15 cellular contexts compared by ENCODE assay signal in genomic region chr2:2650608-2651375, GRCh38.
DNase-seq lines count a peak whose midpoint lies in the region; ATAC-seq, FAIRE-seq and TF ChIP-seq lines count a peak whose summit lies in the region.
"Had no signal": no experiment of that assay in that cellular context is flagged by ENCODE, and none has a peak within 500 bp of the region (broad histone marks: within the 10 kb centered on the region; RNA-seq: fewer than 3 reads in every experiment).

No MANE protein-coding gene starts in this region.

- TF ChIP-seq POLR2A in K562 (conservative IDR thresholded peaks at IDR 0.05) = no peak

- H3K4me2 ChIP-seq in K562 (ENCODE audit: insufficient read depth, low read length) (no peak overlapping the region), neural progenitor cell (no peak overlapping the region)
- H3K4me2 ChIP-seq: BLaER1 treated with 17β-estradiol and CSF1 and Interleukin-3, amounts not matched to agents 10 nM and 100 nM had no signal

- H3K4me3 ChIP-seq in K562 (no peak overlapping the region), neural progenitor cell (no peak overlapping the region)
- H3K4me3 ChIP-seq: BLaER1 treated with 17β-estradiol and CSF1 and Interleukin-3, amounts not matched to agents 10 nM and 100 nM had no signal

- TF ChIP-seq CTCF in K562 (IDR thresholded peaks at IDR 0.05 in 2 of 3, conservative IDR thresholded peaks at IDR 0.05 in 1 of 3; ENCODE audit: insufficient read depth in 2 of 3, low read depth in 1 of 3, low read length in 3 of 3) (no peak), osteocyte (IDR thresholded peaks at IDR 0.05) (no peak), neural progenitor cell (IDR thresholded peaks at IDR 0.05) (no peak)

- TF ChIP-seq RAD21 in K562 (CRISPR knock-in tag; conservative IDR thresholded peaks at IDR 0.05 in 1 of 2, IDR thresholded peaks at IDR 0.05 in 1 of 2) = no peak

- in situ Hi-C loops in K562 (cut with MboI) = no loop called here

- 1% methylated on average over 19 of the region's 20 CpGs for WGBS in K562 (ENCODE audit: insufficient coverage, low coverage, missing lambda C conversion rate)

- H3K79me2 ChIP-seq in K562 (ENCODE audit: control insufficient read depth, insufficient read depth, low read length) = no peaks in the 10 kb centered on the region
- H3K79me2 ChIP-seq in neural progenitor cell (ENCODE audit: low read depth) = no peaks in the 10 kb centered on the region

- peaks cover 25% of the 10 kb centered on the region for H3K4me1 Mint-ChIP-seq in activated T-cell treated with anti-CD3 and anti-CD28 coated beads, Interleukin-2, amount 50 U/mL, for 24 hours (ENCODE audit: low read depth)
- H3K4me1 Mint-ChIP-seq in osteocyte (ENCODE audit: unreplicated experiment) (no peaks in the 10 kb centered on the region), neural progenitor cell (peaks cover 34% of the 10 kb centered on the region)

- CTCF ChIA-PET in K562 (lab: Yijun Ruan, JAX; ENCODE audit: low intra/inter-chr PET ratio) = no interaction called here

- no peaks in the 10 kb centered on the region for H3K9me3 Mint-ChIP-seq in activated T-cell treated with anti-CD3 and anti-CD28 coated beads, Interleukin-2, amount 50 U/mL, for 24 hours
- H3K9me3 Mint-ChIP-seq in osteocyte (ENCODE audit: unreplicated experiment) = peaks cover 10% of the 10 kb centered on the region
- peaks cover 5% of the 10 kb centered on the region for H3K9me3 Mint-ChIP-seq in neural progenitor cell
- H3K9me3 Mint-ChIP-seq: CD4-positive, CD25-positive, alpha-beta regulatory T cell had no signal

- no peaks in the 10 kb centered on the region for H3K9me1 ChIP-seq in K562 (ENCODE audit: control insufficient read depth, insufficient read depth, low read length)

- no peak overlapping the region for H3K27ac ChIP-seq in K562 (ENCODE audit: extremely low read depth, low read depth, low read length)
- no peak overlapping the region for H3K27ac ChIP-seq in neural progenitor cell
- H3K27ac ChIP-seq: BLaER1 treated with 17β-estradiol and CSF1 and Interleukin-3, amounts not matched to agents 10 nM and 100 nM had no signal

- no TSS peak for BruUV-seq in K562 (replicated peaks; lab: Mats Ljungman, UMichigan)

- no peak for ATAC-seq in K562

- H4K20me1 ChIP-seq in K562 (replicated peaks; ENCODE audit: control insufficient read depth, insufficient read depth, low read length) = no peaks in the 10 kb centered on the region
- H4K20me1 ChIP-seq in neural progenitor cell (ENCODE audit: low read depth) = no peaks in the 10 kb centered on the region
- H4K20me1 ChIP-seq: BLaER1 treated with 17β-estradiol and CSF1 and Interleukin-3, amounts not matched to agents 10 nM and 100 nM had no signal

- intact Hi-C loops in K562 (cut with micrococcal nuclease) = no loop called here

- H3K4me3 Mint-ChIP-seq in activated T-cell treated with anti-CD3 and anti-CD28 coated beads, Interleukin-2, amount 50 U/mL, for 24 hours = no peak overlapping the region
- no peak overlapping the region for H3K4me3 Mint-ChIP-seq in osteocyte (ENCODE audit: unreplicated experiment)
- H3K4me3 Mint-ChIP-seq in neural progenitor cell = no peak overlapping the region
- H3K4me3 Mint-ChIP-seq: CD4-positive, CD25-positive, alpha-beta regulatory T cell; HFFc6 had no signal

- H3K27ac Mint-ChIP-seq in activated T-cell treated with anti-CD3 and anti-CD28 coated beads, Interleukin-2, amount 50 U/mL, for 24 hours = no peak overlapping the region
- no peak overlapping the region for H3K27ac Mint-ChIP-seq in osteocyte (ENCODE audit: unreplicated experiment)
- no peak overlapping the region for H3K27ac Mint-ChIP-seq in neural progenitor cell
- H3K27ac Mint-ChIP-seq: HFFc6 had no signal

- H3K9ac ChIP-seq in K562 (ENCODE audit: insufficient read depth in 1 of 2, low read depth in 2 of 2, low read length in 2 of 2) (no peak overlapping the region), neural progenitor cell (no peak overlapping the region)
- H3K9ac ChIP-seq: BLaER1 treated with 17β-estradiol and CSF1 and Interleukin-3, amounts not matched to agents 10 nM and 100 nM had no signal

- no peak for FAIRE-seq in K562 (lab: Jason Lieb, UNC)

- no peaks in the 10 kb centered on the region for H3K9me3 ChIP-seq in K562 (replicated peaks; ENCODE audit: control insufficient read depth, insufficient read depth, low read depth, low read length)
- no peaks in the 10 kb centered on the region for H3K9me3 ChIP-seq in neural progenitor cell (ENCODE audit: low read depth)
- H3K9me3 ChIP-seq: BLaER1 treated with 17β-estradiol and CSF1 and Interleukin-3, amounts not matched to agents 10 nM and 100 nM had no signal

- no peaks in the 10 kb centered on the region for H3K36me3 Mint-ChIP-seq in activated T-cell treated with anti-CD3 and anti-CD28 coated beads, Interleukin-2, amount 50 U/mL, for 24 hours (ENCODE audit: low read depth)
- H3K36me3 Mint-ChIP-seq in osteocyte (ENCODE audit: unreplicated experiment) = no peaks in the 10 kb centered on the region
- no peaks in the 10 kb centered on the region for H3K36me3 Mint-ChIP-seq in neural progenitor cell
- H3K36me3 Mint-ChIP-seq: CD4-positive, CD25-positive, alpha-beta regulatory T cell had no signal

- no peaks in the 10 kb centered on the region for H3F3A ChIP-seq in neural progenitor cell (ENCODE audit: low read depth)

- H2AFZ ChIP-seq in K562 (ENCODE audit: low read depth, low read length) (no peak overlapping the region), neural progenitor cell (replicated peaks) (no peak overlapping the region)

- POLR2A ChIA-PET in K562 (lab: Yijun Ruan, JAX) = no interaction called here

- H3K36me3 ChIP-seq in K562 (ENCODE audit: control insufficient read depth, insufficient read depth, low read length) = no peaks in the 10 kb centered on the region
- H3K36me3 ChIP-seq in neural progenitor cell = no peaks in the 10 kb centered on the region
- H3K36me3 ChIP-seq: BLaER1 treated with 17β-estradiol and CSF1 and Interleukin-3, amounts not matched to agents 10 nM and 100 nM had no signal

- DNase-seq in activated T-cell treated with anti-CD3 and anti-CD28 coated beads, Interleukin-2, amount 50 U/mL, for 24 hours = peak; percentile 12
- DNase-seq in activated T-cell treated with anti-CD3 and anti-CD28 coated beads for 4 hours (no peak), K562 (ENCODE audit: extremely low read depth in 1 of 4, low spot score in 3 of 4) (no peak), osteocyte (ENCODE audit: extremely low spot score, unreplicated experiment) (peak; percentile 63), NCI-H2171 treated with DMSO at 0.1 percent for 48 hours (lab: John Stamatoyannopoulos, UW) (no peak), NCI-H1105 (lab: John Stamatoyannopoulos, UW) (no peak), neural progenitor cell (ENCODE audit: low spot score) (no peak)
- DNase-seq: 8988T; ACHN; Calu3; CD4-positive, CD25-positive, alpha-beta regulatory T cell; DMS 273 treated with DMSO at 0.1 percent for 48 hours; HCEC 1CT; HFFc6 had no signal

- H3K4me1 ChIP-seq in K562 (replicated peaks in 1 of 2; ENCODE audit: control insufficient read depth in 2 of 2, insufficient read depth in 2 of 2, low read length in 2 of 2) (no peaks in the 10 kb centered on the region), neural progenitor cell (peaks cover 10% of the 10 kb centered on the region)

- TF ChIP-seq EP300 in K562 (IDR thresholded peaks at IDR 0.05; ENCODE audit: low read length) = no peak

- H3K27me3 ChIP-seq in K562 (ENCODE audit: control insufficient read depth in 2 of 2, insufficient read depth in 2 of 2, low read length in 2 of 2) (peaks cover 0 to 22% of the 10 kb centered on the region in 2 experiments; a peak in 2 of 5 replicates), neural progenitor cell (no peaks in the 10 kb centered on the region)
- H3K27me3 ChIP-seq: BLaER1 treated with 17β-estradiol and CSF1 and Interleukin-3, amounts not matched to agents 10 nM and 100 nM had no signal

- no peaks in the 10 kb centered on the region for H3K27me3 Mint-ChIP-seq in activated T-cell treated with anti-CD3 and anti-CD28 coated beads, Interleukin-2, amount 50 U/mL, for 24 hours
- no peaks in the 10 kb centered on the region for H3K27me3 Mint-ChIP-seq in osteocyte (ENCODE audit: unreplicated experiment)
- peaks cover 10% of the 10 kb centered on the region for H3K27me3 Mint-ChIP-seq in neural progenitor cell (ENCODE audit: insufficient read depth, low read depth)

TF ChIP-seq in K562, 482 proteins besides CTCF, POLR2A, EP300 and RAD21:
- TF ChIP-seq C11orf30 (IDR thresholded peaks at IDR 0.05; ENCODE audit: low read depth) (peak; percentile 40; the same call in 1 of the 2 replicates), ZNF316 (IDR thresholded peaks at IDR 0.05) (peak; percentile 76), RCOR1 (IDR thresholded peaks at IDR 0.05; ENCODE audit: borderline replicate concordance in 1 of 2, low read depth in 2 of 2, low read length in 2 of 2) (no peak)

Comparison
In these comparisons a context has a peak if more than half of its experiments do, and no peak if none do; other contexts are left out.
1. DNase-seq: peak in activated T-cell treated with anti-CD3 and anti-CD28 coated beads, Interleukin-2, amount 50 U/mL, for 24 hours (single experiment) and osteocyte (single experiment); none in activated T-cell treated with anti-CD3 and anti-CD28 coated beads for 4 hours (single experiment), K562 (0 of 4), NCI-H2171 treated with DMSO at 0.1 percent for 48 hours (single experiment), NCI-H1105 (single experiment) and neural progenitor cell (single experiment).